ENCODE assay signal across 8 cellular contexts in genomic region chr5:55936100-55936693, GRCh38. TPM values are rescaled to one million over a fixed set of nuclear protein-coding genes. Genes with fewer than 3 reads are reported as not detected.
DNase-seq lines count a peak whose midpoint lies in the region; ATAC-seq, FAIRE-seq and TF ChIP-seq lines count a peak whose summit lies in the region.

No MANE protein-coding gene starts in this region.

- peaks cover 2 to 9% of the 10 kb centered on the region in 2 experiments for H3K36me3 ChIP-seq in endothelial cell of umbilical vein (ENCODE audit: control insufficient read depth in 2 of 2, extremely low read depth in 1 of 2, insufficient read depth in 2 of 2, low read length in 2 of 2)

- H4K20me1 ChIP-seq in endothelial cell of umbilical vein (replicated peaks; ENCODE audit: control insufficient read depth, extremely low read depth, insufficient read depth, low read length): no peaks in the 10 kb centered on the region

- no peaks in the 10 kb centered on the region for H3K27me3 Mint-ChIP-seq in activated CD8-positive, alpha-beta memory T cell treated with anti-CD3 and anti-CD28 coated beads, Interleukin-2, amount 10 ng/mL, durations not matched to agents 7 days and 5 days

- no peak for TF ChIP-seq POLR2A in endothelial cell of umbilical vein (IDR thresholded peaks at IDR 0.05; ENCODE audit: low read depth, low read length)

- no peak overlapping the region for H3K4me3 Mint-ChIP-seq in activated CD8-positive, alpha-beta memory T cell treated with anti-CD3 and anti-CD28 coated beads, Interleukin-2, amount 10 ng/mL, durations not matched to agents 7 days and 5 days

- H3K36me3 Mint-ChIP-seq in activated CD8-positive, alpha-beta memory T cell treated with anti-CD3 and anti-CD28 coated beads, Interleukin-2, amount 10 ng/mL, durations not matched to agents 7 days and 5 days: peaks cover 3% of the 10 kb centered on the region

- no peak overlapping the region for H3K9ac ChIP-seq in endothelial cell of umbilical vein (replicated peaks; ENCODE audit: extremely low read depth, insufficient read depth, low read length)

- no peak overlapping the region for H3K27ac Mint-ChIP-seq in activated CD8-positive, alpha-beta memory T cell treated with anti-CD3 and anti-CD28 coated beads, Interleukin-2, amount 10 ng/mL, durations not matched to agents 7 days and 5 days

- FAIRE-seq in endothelial cell of umbilical vein (lab: Jason Lieb, UNC): peak; percentile 69

- H3K9me3 Mint-ChIP-seq in activated CD8-positive, alpha-beta memory T cell treated with anti-CD3 and anti-CD28 coated beads, Interleukin-2, amount 10 ng/mL, durations not matched to agents 7 days and 5 days (ENCODE audit: low read depth): no peaks in the 10 kb centered on the region

- no peak overlapping the region for H3K4me3 ChIP-seq in endothelial cell of umbilical vein (replicated peaks in 1 of 3; ENCODE audit: insufficient read depth in 1 of 3, low read depth in 1 of 3, low read length in 3 of 3)

- BruUV-seq in endothelial cell of umbilical vein (replicated peaks; lab: Mats Ljungman, UMichigan): no TSS peak

- peak; percentile 84 for ATAC-seq in activated CD8-positive, alpha-beta memory T cell treated with anti-CD3 and anti-CD28 coated beads, Interleukin-2, amount 10 ng/mL, durations not matched to agents 7 days and 5 days
- ATAC-seq in HG03460 (IDR thresholded peaks at IDR 0.05; ENCODE audit: unreplicated experiment): no peak

- CTCF ChIA-PET in activated CD8-positive, alpha-beta memory T cell treated with anti-CD3 and anti-CD28 coated beads, Interleukin-2, amount 10 ng/mL, durations not matched to agents 7 days and 5 days (lab: Charles Lee): interaction anchor here (0.6 to 4.0 kb wide), 28 partner anchors 9 to 1205 kb away, joined by 3 to 40 read pairs (median 4); no protein-coding TSS in a partner anchor
- CTCF ChIA-PET in endothelial cell of umbilical vein (lab: Charles Lee): interaction anchor here (0.6 to 5.2 kb wide), 53 partner anchors 9 to 1288 kb away, joined by 3 to 115 read pairs (median 4); no protein-coding TSS in a partner anchor

- H3K79me2 ChIP-seq in endothelial cell of umbilical vein (ENCODE audit: control insufficient read depth, insufficient read depth, low read length): no peaks in the 10 kb centered on the region

- H3K4me1 Mint-ChIP-seq in activated CD8-positive, alpha-beta memory T cell treated with anti-CD3 and anti-CD28 coated beads, Interleukin-2, amount 10 ng/mL, durations not matched to agents 7 days and 5 days: no peaks in the 10 kb centered on the region

- TF ChIP-seq CTCF in GM12873 (IDR thresholded peaks at IDR 0.05; ENCODE audit: insufficient read depth, low read depth, low read length, missing control alignments): peak; percentile 83
- TF ChIP-seq CTCF in endothelial cell of umbilical vein (IDR thresholded peaks at IDR 0.05; ENCODE audit: extremely low read depth in 1 of 2, insufficient read depth in 1 of 2, low read depth in 1 of 2, low read length in 2 of 2): peak; percentile 82 to 94

- no peaks in the 10 kb centered on the region for H3K9me3 ChIP-seq in endothelial cell of umbilical vein (replicated peaks; ENCODE audit: control insufficient read depth, insufficient read depth, low read length)

- POLR2A ChIA-PET in endothelial cell of umbilical vein (lab: Charles Lee): interaction anchor here (0.6 to 0.8 kb wide), 3 partner anchors 10 to 223 kb away, joined by 3 to 9 read pairs (median 3); no protein-coding TSS in a partner anchor

- intact Hi-C loops in endothelial cell of umbilical vein (cut with micrococcal nuclease): loop anchor here (1.0 to 10.0 kb wide), 3 partner anchors 265 to 899 kb away; no protein-coding TSS in a partner anchor

- peak; percentile 68 for DNase-seq in HPDE6-E6E7 (ENCODE audit: extremely low spot score)
- DNase-seq in NOMO-1 treated with dmso at 0.1 percent for 144 hours (lab: John Stamatoyannopoulos, UW; ENCODE audit: unreplicated experiment): peak; percentile 41
- DNase-seq in activated CD8-positive, alpha-beta memory T cell treated with anti-CD3 and anti-CD28 coated beads, Interleukin-2, amount 10 ng/mL, durations not matched to agents 7 days and 5 days: peak; percentile 87
- peak; percentile 88 for DNase-seq in endothelial cell of umbilical vein (ENCODE audit: low read depth, low spot score)
- peak; percentile 77 for DNase-seq in myocyte (ENCODE audit: low read depth)
- peak; percentile 37 to 60 for DNase-seq in stimulated activated CD8-positive, alpha-beta memory T cell treated with anti-CD3 and anti-CD28 coated beads, Interleukin-7, amount 100 ng/mL, for 1 hour (ENCODE audit: low read depth in 2 of 2)

- H3K27ac ChIP-seq in endothelial cell of umbilical vein (ENCODE audit: insufficient read depth, low read depth, low read length): no peak overlapping the region

- no peaks in the 10 kb centered on the region for H3K9me1 ChIP-seq in endothelial cell of umbilical vein (replicated peaks; ENCODE audit: control insufficient read depth, extremely low read depth, insufficient read depth, low read length)

- no peak overlapping the region for H2AFZ ChIP-seq in endothelial cell of umbilical vein (ENCODE audit: low read depth, low read length)

- no peak overlapping the region for H3K4me2 ChIP-seq in endothelial cell of umbilical vein (ENCODE audit: insufficient read depth, low read length)

- H3K27me3 ChIP-seq in endothelial cell of umbilical vein (ENCODE audit: control insufficient read depth in 2 of 2, insufficient read depth in 2 of 2, low read length in 2 of 2): no peaks in the 10 kb centered on the region

- H3K4me1 ChIP-seq in endothelial cell of umbilical vein (ENCODE audit: control insufficient read depth, extremely low read depth, insufficient read depth, low read length): no peaks in the 10 kb centered on the region

- dilution Hi-C loops in endothelial cell of umbilical vein (cut with MboI; ENCODE audit: extremely low pct_ligation_motif_present, low sequenced_read_pairs): no loop called here

TF ChIP-seq in endothelial cell of umbilical vein, 7 proteins besides CTCF, POLR2A, EP300 and RAD21:
- no peak for TF ChIP-seq MAX (IDR thresholded peaks at IDR 0.05; ENCODE audit: insufficient read depth, insufficient read length)
- TF ChIP-seq FOS (IDR thresholded peaks at IDR 0.05; ENCODE audit: borderline replicate concordance, insufficient read depth, low read length): no peak
- no peak for TF ChIP-seq EZH2 (IDR thresholded peaks at IDR 0.05; ENCODE audit: borderline replicate concordance, low read depth, low read length, severe bottlenecking)
- TF ChIP-seq POLR2AphosphoS5 (IDR thresholded peaks at IDR 0.05; ENCODE audit: insufficient read depth, low read depth, low read length): no peak
- TF ChIP-seq GATA2 (IDR thresholded peaks at IDR 0.05; ENCODE audit: insufficient read depth, insufficient read length, low read depth, low read length): no peak

RNA-seq across cellular contexts. Expression of gene IL6ST, which starts 58.6 kb away (rescaled TPM):
- 10 to 100 TPM; 17.9 to 24.7 TPM for total RNA-seq in activated CD8-positive, alpha-beta memory T cell treated with anti-CD3 and anti-CD28 coated beads, Interleukin-2, amount 10 ng/mL, durations not matched to agents 7 days and 5 days
- 345 and 361 TPM in 2 replicates for total RNA-seq in endothelial cell of umbilical vein
- 80.3 and 135 TPM in 2 replicates for polyA plus RNA-seq in endothelial cell of umbilical vein
- polyA plus RNA-seq in endothelial cell of umbilical vein (2011; cell fraction: cytosol; rRNA removed): 83.9 and 119 TPM in 2 replicates
- 120 and 134 TPM in 2 replicates for polyA plus RNA-seq in endothelial cell of umbilical vein (2011; cell fraction: nucleus; rRNA removed)
- 175 and 248 TPM in 2 replicates for polyA plus RNA-seq in endothelial cell of umbilical vein (2012)
- polyA minus RNA-seq in endothelial cell of umbilical vein: 460 and 502 TPM in 2 replicates
- 73.7 TPM for polyA minus RNA-seq in endothelial cell of umbilical vein (2011; cell fraction: cytosol; rRNA and poly(A)+ RNA removed)
- 278 and 424 TPM in 2 replicates for polyA minus RNA-seq in endothelial cell of umbilical vein (2011; cell fraction: nucleus; rRNA and poly(A)+ RNA removed)
- 89.8 and 148 TPM in 2 replicates for total RNA-seq in myocyte
- 20.6 TPM for polyA plus RNA-seq in myocyte (2012)
